1 cellular context compared by ENCODE assay signal in genomic region chr20:50003253-50003656, GRCh38.
A peak's percentile ranks its signal among the peaks of the same experiment; 100 is the strongest.
TF ChIP-seq lines count a peak whose summit lies in the region.

No MANE protein-coding gene starts in this region.

TF ChIP-seq in K562, 482 proteins besides CTCF, POLR2A, EP300 and RAD21 (continued from another document and continues in another):
- TF ChIP-seq ZNF518B (CRISPR knock-in tag; IDR thresholded peaks at IDR 0.05) (no peak), POLR3A (IDR thresholded peaks at IDR 0.05; ENCODE audit: borderline replicate concordance, extremely low read depth, insufficient read depth, insufficient read length) (no peak), TFAM (CRISPR knock-in tag; conservative IDR thresholded peaks at IDR 0.05) (no peak), CEBPZ (IDR thresholded peaks at IDR 0.05; ENCODE audit: borderline replicate concordance, low read depth, low read length) (no peak), CSDE1 (IDR thresholded peaks at IDR 0.05) (no peak), BCLAF1 (IDR thresholded peaks at IDR 0.05; ENCODE audit: borderline replicate concordance in 1 of 2, control insufficient read depth in 1 of 2, low read depth in 2 of 2, low read length in 1 of 2) (no peak), TRIM28 (IDR thresholded peaks at IDR 0.05) (no peak), ZNF280A (IDR thresholded peaks at IDR 0.05; ENCODE audit: low read depth, partially characterized antibody) (no peak), DPF2 (IDR thresholded peaks at IDR 0.05) (no peak; the same call in 1 of the 2 replicates), MCM7 (IDR thresholded peaks at IDR 0.05) (no peak), CBX8 (IDR thresholded peaks at IDR 0.05; ENCODE audit: borderline replicate concordance, extremely low read depth, low read depth, low read length, poor library complexity, severe bottlenecking) (no peak), ETS1 (conservative IDR thresholded peaks at IDR 0.05; ENCODE audit: control insufficient read depth, low read depth, low read length) (no peak), HMGXB4 (CRISPR knock-in tag; IDR thresholded peaks at IDR 0.05) (no peak), USF2 (CRISPR knock-in tag; IDR thresholded peaks at IDR 0.05) (peak; percentile 54), ZNF12 (CRISPR knock-in tag; IDR thresholded peaks at IDR 0.05) (no peak), FOXK1 (CRISPR knock-in tag; IDR thresholded peaks at IDR 0.05; ENCODE audit: borderline replicate concordance) (no peak), ZNF354B (CRISPR knock-in tag; IDR thresholded peaks at IDR 0.05) (no peak), ZNF41 (CRISPR knock-in tag; conservative IDR thresholded peaks at IDR 0.05) (no peak), MYNN (IDR thresholded peaks at IDR 0.05) (no peak), MYNN (CRISPR knock-in tag; IDR thresholded peaks at IDR 0.05) (no peak), SMAD3 (CRISPR knock-in tag; conservative IDR thresholded peaks at IDR 0.05) (no peak), CC2D1A (IDR thresholded peaks at IDR 0.05) (no peak), U2AF1 (optimal IDR thresholded peaks at IDR 0.05; ENCODE audit: low read depth, low read length) (no peak), IRF2 (CRISPR knock-in tag; IDR thresholded peaks at IDR 0.05) (no peak), ZNF57 (CRISPR knock-in tag; IDR thresholded peaks at IDR 0.05) (no peak), ZFP91 (CRISPR knock-in tag; IDR thresholded peaks at IDR 0.05) (no peak), NFRKB (IDR thresholded peaks at IDR 0.05; ENCODE audit: low read depth) (no peak), ZBTB5 (IDR thresholded peaks at IDR 0.05) (no peak), ZNF589 (CRISPR knock-in tag; IDR thresholded peaks at IDR 0.05; ENCODE audit: low read depth) (no peak), ZNF695 (CRISPR knock-in tag; IDR thresholded peaks at IDR 0.05) (no peak), PHF20 (IDR thresholded peaks at IDR 0.05; ENCODE audit: partially characterized antibody) (no peak), ETS2 (tag; IDR thresholded peaks at IDR 0.05; ENCODE audit: borderline replicate concordance, poor library complexity, severe bottlenecking) (no peak), ZNF134 (CRISPR knock-in tag; conservative IDR thresholded peaks at IDR 0.05) (no peak), ETV5 (CRISPR knock-in tag; IDR thresholded peaks at IDR 0.05; ENCODE audit: low read depth) (no peak), SRF (CRISPR knock-in tag; IDR thresholded peaks at IDR 0.05) (no peak), SOX6 (IDR thresholded peaks at IDR 0.05) (no peak), HIVEP1 (CRISPR knock-in tag; IDR thresholded peaks at IDR 0.05) (no peak), HNRNPUL1 (IDR thresholded peaks at IDR 0.05; ENCODE audit: low read length) (no peak), GMEB1 (CRISPR knock-in tag; IDR thresholded peaks at IDR 0.05) (no peak), ZC3H11A (IDR thresholded peaks at IDR 0.05; ENCODE audit: low read depth, low read length) (no peak), CCNT2 (IDR thresholded peaks at IDR 0.05; ENCODE audit: borderline replicate concordance, extremely low read depth, insufficient read length, low read depth, low read length) (no peak), RBM39 (optimal IDR thresholded peaks at IDR 0.05; ENCODE audit: low read depth, low read length) (no peak), FOXM1 (IDR thresholded peaks at IDR 0.05; ENCODE audit: low read depth) (no peak), FOXM1 (CRISPR knock-in tag; IDR thresholded peaks at IDR 0.05; ENCODE audit: low read depth) (no peak), CEBPB (tag; IDR thresholded peaks at IDR 0.05) (peak; percentile 99)
